24 cellular contexts compared by ENCODE assay signal in the genomic region with DNA sequence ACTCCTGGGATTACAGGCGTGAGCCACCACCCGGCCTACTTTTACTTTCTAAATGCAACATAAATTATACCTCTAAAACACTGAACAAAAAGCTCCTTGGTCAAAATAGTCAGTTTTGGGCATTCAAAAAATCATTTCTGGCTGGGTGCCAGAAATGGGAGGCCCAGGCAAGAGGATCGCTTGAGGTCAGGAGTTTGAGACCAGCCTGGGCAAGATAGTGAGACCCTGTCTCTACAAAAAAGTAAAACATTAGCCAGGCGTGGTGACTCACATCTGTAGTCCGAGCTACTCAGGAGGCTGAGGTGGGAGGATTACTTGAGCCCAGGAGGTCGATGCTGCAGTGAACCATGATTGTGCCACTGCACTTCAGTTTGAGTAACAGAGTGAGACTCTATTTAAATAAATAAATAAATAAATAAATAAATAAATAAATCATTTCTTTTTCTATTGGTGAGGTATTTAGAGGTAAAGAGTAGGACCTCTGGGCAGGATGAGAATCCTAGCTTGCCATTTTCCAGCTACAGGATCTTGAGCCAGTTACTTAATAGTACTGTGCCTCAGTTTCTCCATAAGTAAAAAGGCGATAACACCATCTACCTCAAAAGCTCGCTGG.
DNase-seq lines count a peak whose midpoint lies in the region; ATAC-seq, FAIRE-seq and TF ChIP-seq lines count a peak whose summit lies in the region.
"Had no signal": no experiment of that assay in that cellular context is flagged by ENCODE, and none has a peak within 500 bp of the region (broad histone marks: within the 10 kb centered on the region; RNA-seq: fewer than 3 reads in every experiment).

No MANE protein-coding gene starts in this region.

- H3K4me1 Mint-ChIP-seq in WTC11 = peaks cover 5% of the 10 kb centered on the region; the same call in 1 of the 2 replicates
- H3K4me1 Mint-ChIP-seq: CD14-positive monocyte; CD8-positive, alpha-beta memory T cell; GM23338 had no signal

- H4K91ac ChIP-seq in trophoblast cell (ENCODE audit: low read depth, low read length) = peak overlapping the region; percentile 73

- H3K9ac ChIP-seq in HepG2 (ENCODE audit: insufficient read depth, low read depth, low read length) (no peak overlapping the region), trophoblast cell (ENCODE audit: low read length) (no peak overlapping the region)
- H3K9ac ChIP-seq: BLaER1 treated with 17β-estradiol and CSF1 and Interleukin-3, amounts not matched to agents 10 nM and 100 nM had no signal

- in situ Hi-C loops in HepG2 (cut with HindIII; ENCODE audit: extremely low pct_ligation_motif_present, low pct_unique_long_range_greater_than_20kb) = no loop called here

- WGBS in HepG2 (ENCODE audit: low lambda C conversion rate) = 17% methylated on average over 8 of the region's 8 CpGs
- 86% methylated on average over 8 of the region's 8 CpGs for WGBS in right lobe of liver (ENCODE audit: insufficient coverage, low coverage, low lambda C conversion rate, missing lambda C conversion rate)
- no CpG with 5 or more reads among the region's 8 CpGs for whole genome bisulfite sequencing in trophoblast cell (ENCODE audit: extremely low coverage, insufficient coverage, insufficient read length)
- 91 to 95% methylated on average over 8 of the region's 8 CpGs for WGBS in thyroid gland, 2 donors

- H4K8ac ChIP-seq in trophoblast cell (ENCODE audit: low read depth, low read length) = no peak overlapping the region

- no peak overlapping the region for H2AK5ac ChIP-seq in trophoblast cell (ENCODE audit: low read length)

- H3K4me3 ChIP-seq in HepG2 (replicated peaks in 1 of 3; ENCODE audit: insufficient read depth in 1 of 3, low read depth in 2 of 3, low read length in 3 of 3) = no peak overlapping the region
- no peak overlapping the region for H3K4me3 ChIP-seq in right lobe of liver
- no peak overlapping the region for H3K4me3 ChIP-seq in coronary artery
- H3K4me3 ChIP-seq in trophoblast cell (ENCODE audit: low read depth, low read length) = no peak overlapping the region
- H3K4me3 ChIP-seq in thyroid gland (replicated peaks in 1 of 3) = no peak overlapping the region
- H3K4me3 ChIP-seq: BLaER1 treated with 17β-estradiol and CSF1 and Interleukin-3, amounts not matched to agents 10 nM and 100 nM; GM23338; HAP-1 had no signal

- TF ChIP-seq POLR2A in HepG2 (IDR thresholded peaks at IDR 0.05; ENCODE audit: insufficient read depth in 1 of 2, low read depth in 2 of 2, low read length in 2 of 2) (no peak), right lobe of liver (IDR thresholded peaks at IDR 0.05) (no peak), thyroid gland (IDR thresholded peaks at IDR 0.05) (no peak)

- no peak overlapping the region for H4K12ac ChIP-seq in trophoblast cell (ENCODE audit: low read depth, low read length)

- BruUV-seq in HepG2 (replicated peaks; lab: Mats Ljungman, UMichigan) = no TSS peak

- H3K36me3 Mint-ChIP-seq in WTC11 = no peaks in the 10 kb centered on the region
- H3K36me3 Mint-ChIP-seq: CD14-positive monocyte; CD8-positive, alpha-beta memory T cell had no signal

- H3K27me3 Mint-ChIP-seq in WTC11 (ENCODE audit: low read depth) = no peaks in the 10 kb centered on the region
- H3K27me3 Mint-ChIP-seq: CD4-positive, alpha-beta T cell had no signal

- TF ChIP-seq CTCF in HepG2 (CRISPR knock-in tag; IDR thresholded peaks at IDR 0.05) (no peak), right lobe of liver (IDR thresholded peaks at IDR 0.05) (no peak), WTC11 (IDR thresholded peaks at IDR 0.05) (no peak), coronary artery (IDR thresholded peaks at IDR 0.05) (no peak), thyroid gland (IDR thresholded peaks at IDR 0.05) (no peak)

- no peaks in the 10 kb centered on the region for H4K20me1 ChIP-seq in HepG2 (ENCODE audit: insufficient read depth, low read length)
- H4K20me1 ChIP-seq: BLaER1 treated with 17β-estradiol and CSF1 and Interleukin-3, amounts not matched to agents 10 nM and 100 nM had no signal

- H3K4ac ChIP-seq in trophoblast cell (ENCODE audit: low read depth, low read length) = no peak overlapping the region

- intact Hi-C loops in HepG2 (cut with micrococcal nuclease; ENCODE audit: unreplicated experiment) (no loop called here), right lobe of liver (cut with DNase I) (no loop called here), thyroid gland (cut with DNase I) (no loop called here), left cardiac atrium (cut with DNase I) (no loop called here)

- H3K9me3 ChIP-seq in HepG2 (ENCODE audit: low read length) (no peaks in the 10 kb centered on the region), right lobe of liver (no peaks in the 10 kb centered on the region), trophoblast cell (ENCODE audit: insufficient read depth, low read depth, low read length) (no peaks in the 10 kb centered on the region), thyroid gland (no peaks in the 10 kb centered on the region)
- H3K9me3 ChIP-seq: BE2C; BLaER1 treated with 17β-estradiol and CSF1 and Interleukin-3, amounts not matched to agents 10 nM and 100 nM; HAP-1 had no signal

- no peaks in the 10 kb centered on the region for H3K9me3 Mint-ChIP-seq in WTC11
- H3K9me3 Mint-ChIP-seq: CD4-positive, alpha-beta T cell; CD8-positive, alpha-beta memory T cell; GM23338 had no signal

- TF ChIP-seq EP300 in HepG2 (IDR thresholded peaks at IDR 0.05; ENCODE audit: low read depth in 2 of 2, low read length in 2 of 2) = no peak
- no peak for TF ChIP-seq EP300 in HepG2 (CRISPR knock-in tag; IDR thresholded peaks at IDR 0.05; ENCODE audit: borderline replicate concordance)

- H3K27ac ChIP-seq in HepG2 (ENCODE audit: extremely low read length, insufficient read depth, low read length) (no peak overlapping the region), right lobe of liver (no peak overlapping the region), coronary artery (no peak overlapping the region), trophoblast cell (ENCODE audit: low read depth, low read length) (no peak overlapping the region), thyroid gland (no peak overlapping the region)
- H3K27ac ChIP-seq: 22Rv1; BLaER1 treated with 17β-estradiol and CSF1 and Interleukin-3, amounts not matched to agents 10 nM and 100 nM had no signal

- H3K4me1 ChIP-seq in HepG2 (ENCODE audit: insufficient read depth, low read length) (no peaks in the 10 kb centered on the region), right lobe of liver (no peaks in the 10 kb centered on the region), trophoblast cell (ENCODE audit: control insufficient read depth in 1 of 2, insufficient read depth in 2 of 2, low read length in 2 of 2) (peaks cover 3 to 10% of the 10 kb centered on the region in 2 experiments), thyroid gland (no peaks in the 10 kb centered on the region)
- H3K4me1 ChIP-seq: BE2C; BLaER1 treated with 17β-estradiol and CSF1 and Interleukin-3, amounts not matched to agents 10 nM and 100 nM had no signal

- H3K36me3 ChIP-seq in HepG2 (replicated peaks in 1 of 2; ENCODE audit: control insufficient read depth in 1 of 2, insufficient read depth in 2 of 2, low read length in 2 of 2) (no peaks in the 10 kb centered on the region), right lobe of liver (no peaks in the 10 kb centered on the region), trophoblast cell (ENCODE audit: control insufficient read depth in 1 of 2, insufficient read depth in 2 of 2, low read length in 2 of 2) (no peaks in the 10 kb centered on the region), thyroid gland (no peaks in the 10 kb centered on the region)
- H3K36me3 ChIP-seq: BE2C; BLaER1 treated with 17β-estradiol and CSF1 and Interleukin-3, amounts not matched to agents 10 nM and 100 nM; HAP-1 had no signal

- no peak overlapping the region for H3K27ac Mint-ChIP-seq in WTC11
- H3K27ac Mint-ChIP-seq: CD14-positive monocyte; CD4-positive, alpha-beta T cell; CD8-positive, alpha-beta memory T cell; GM23338 had no signal

- H2BK120ac ChIP-seq in trophoblast cell (ENCODE audit: insufficient read depth, low read length, poor library complexity) = peak overlapping the region; percentile 91

- no peak overlapping the region for H2AFZ ChIP-seq in HepG2 (ENCODE audit: low read length)
- H2AFZ ChIP-seq in trophoblast cell (ENCODE audit: insufficient read depth, low read length, poor library complexity) = no peak overlapping the region
- H2AFZ ChIP-seq: GM23338 had no signal

- CTCF ChIA-PET in HepG2 (lab: Yijun Ruan, JAX; ENCODE audit: low intra/inter-chr PET ratio, low total read pairs) (no interaction called here), WTC11 (lab: Charles Lee) (no interaction called here)

- POLR2A ChIA-PET in HepG2 (lab: Yijun Ruan, JAX) (no interaction called here), WTC11 (lab: Charles Lee) (no interaction called here)

- H3K79me2 ChIP-seq in HepG2 (ENCODE audit: insufficient read depth, low read length) (no peaks in the 10 kb centered on the region), trophoblast cell (ENCODE audit: control insufficient read depth, insufficient read depth, low read length, poor library complexity) (peaks cover under 1% of the 10 kb centered on the region)

- FAIRE-seq in HepG2 (lab: Jason Lieb, UNC) = no peak
- FAIRE-seq: A204.1, GM12892, GM19239 had no signal

- H3K4me3 Mint-ChIP-seq in WTC11 = no peak overlapping the region
- H3K4me3 Mint-ChIP-seq: CD14-positive monocyte; CD4-positive, alpha-beta T cell; CD8-positive, alpha-beta memory T cell; GM23338 had no signal

- H3K27me3 ChIP-seq in HepG2 (ENCODE audit: control insufficient read depth in 1 of 2, insufficient read depth in 2 of 2, low read length in 2 of 2) (peaks cover 2 to 15% of the 10 kb centered on the region in 2 experiments; a peak in 2 of 5 replicates), right lobe of liver (no peaks in the 10 kb centered on the region), trophoblast cell (ENCODE audit: insufficient read depth, low read length) (no peaks in the 10 kb centered on the region), thyroid gland (no peaks in the 10 kb centered on the region)
- H3K27me3 ChIP-seq: BE2C; BLaER1 treated with 17β-estradiol and CSF1 and Interleukin-3, amounts not matched to agents 10 nM and 100 nM had no signal

- no peak overlapping the region for H2BK5ac ChIP-seq in trophoblast cell (ENCODE audit: low read depth, low read length, poor library complexity)

- DNase-seq in HepG2 (ENCODE audit: low spot score) (no peak), right lobe of liver (no peak), WTC11 (ENCODE audit: low spot score) (no peak), coronary artery (ENCODE audit: low spot score) (peak; percentile 3), trophoblast cell (peak in 1 of 2 donors; percentile 18), thyroid gland (no peak), hypothalamus (lab: John Stamatoyannopoulos, UW) (no peak), left cardiac atrium (no peak)
- DNase-seq: ACHN; AML-193; BE2C; CD4-positive, alpha-beta T cell; CD8-positive, alpha-beta memory T cell; DMS53; DMS79 treated with DMSO at 0.1 percent for 48 hours; GF-D8 had no signal

- ATAC-seq in HepG2 (no peak), right lobe of liver (no peak), WTC11 (no peak), left cardiac atrium (no peak)
- ATAC-seq: GM23338 had no signal

- H3K23ac ChIP-seq in trophoblast cell (ENCODE audit: low read length) = no peak overlapping the region

- peaks cover 31% of the 10 kb centered on the region for H3K79me1 ChIP-seq in trophoblast cell (ENCODE audit: low read length)

- H3K14ac ChIP-seq in trophoblast cell (ENCODE audit: low read length) = no peak overlapping the region

- no peak for TF ChIP-seq RAD21 in HepG2 (CRISPR knock-in tag; IDR thresholded peaks at IDR 0.05)

- H2BK12ac ChIP-seq in trophoblast cell (ENCODE audit: low read length) = peak overlapping the region; percentile 70

- H3K18ac ChIP-seq in trophoblast cell (ENCODE audit: low read length) = no peak overlapping the region

- H3K4me2 ChIP-seq in HepG2 (ENCODE audit: low read depth, low read length) = no peak overlapping the region
- no peak overlapping the region for H3K4me2 ChIP-seq in trophoblast cell (ENCODE audit: low read length)
- H3K4me2 ChIP-seq: BLaER1 treated with 17β-estradiol and CSF1 and Interleukin-3, amounts not matched to agents 10 nM and 100 nM; GM23338 had no signal
